In genomic region chr22:41619979-41620645, GRCh38 we compare ENCODE assay signal across 2 cellular contexts.
A peak's percentile ranks its signal among the peaks of the same experiment; 100 is the strongest.
TF ChIP-seq lines count a peak whose summit lies in the region.

No MANE protein-coding gene starts in this region.

TF ChIP-seq in GM12891, 5 proteins besides CTCF, POLR2A, EP300 and RAD21:
- no peak for TF ChIP-seq PAX5 (IDR thresholded peaks at IDR 0.05; ENCODE audit: insufficient read depth, low read length, severe bottlenecking)
- TF ChIP-seq POU2F2 (IDR thresholded peaks at IDR 0.05; ENCODE audit: low read depth, low read length) = no peak
- peak; percentile 1; the same call in 1 of the 2 replicates for TF ChIP-seq POLR2AphosphoS5 (IDR thresholded peaks at IDR 0.05; ENCODE audit: low read depth, low read length)
- TF ChIP-seq TAF1 (IDR thresholded peaks at IDR 0.05; ENCODE audit: low read depth, low read length) = no peak
- TF ChIP-seq SPI1 (IDR thresholded peaks at IDR 0.05; ENCODE audit: low read depth, low read length) = no peak

TF ChIP-seq in K562, 482 proteins besides CTCF, POLR2A, EP300 and RAD21:
- TF ChIP-seq U2AF1 (optimal IDR thresholded peaks at IDR 0.05; ENCODE audit: low read depth, low read length) (no peak), RBBP5 (IDR thresholded peaks at IDR 0.05; ENCODE audit: borderline replicate concordance, insufficient read depth, low read length, poor library complexity, severe bottlenecking) (peak; percentile 46), SIN3A (IDR thresholded peaks at IDR 0.05; ENCODE audit: borderline replicate concordance in 2 of 2, control insufficient read depth in 1 of 2, low read depth in 2 of 2, low read length in 2 of 2) (0 out of 4 replicates have a peak, but pooled peaks of 1 of the 2 experiments have one; percentile 8), ETV5 (CRISPR knock-in tag; IDR thresholded peaks at IDR 0.05; ENCODE audit: low read depth) (no peak), L3MBTL2 (IDR thresholded peaks at IDR 0.05) (peak; percentile 55), NFIC (IDR thresholded peaks at IDR 0.05) (peak; percentile 48), KDM5B (IDR thresholded peaks at IDR 0.05; ENCODE audit: insufficient replicate concordance, low read depth, low read length) (peak; percentile 5), EP400 (IDR thresholded peaks at IDR 0.05) (peak; percentile 41; the same call in 1 of the 2 replicates), MAZ (CRISPR knock-in tag; conservative IDR thresholded peaks at IDR 0.05 in 1 of 2, IDR thresholded peaks at IDR 0.05 in 1 of 2) (0 out of 4 replicates have a peak, but pooled peaks of 1 of the 2 experiments have one; percentile 19), ZFP1 (CRISPR knock-in tag; IDR thresholded peaks at IDR 0.05) (no peak), ZC3H4 (CRISPR knock-in tag; IDR thresholded peaks at IDR 0.05; ENCODE audit: borderline replicate concordance) (peak; percentile 91)
- TF ChIP-seq, protein P1, sequence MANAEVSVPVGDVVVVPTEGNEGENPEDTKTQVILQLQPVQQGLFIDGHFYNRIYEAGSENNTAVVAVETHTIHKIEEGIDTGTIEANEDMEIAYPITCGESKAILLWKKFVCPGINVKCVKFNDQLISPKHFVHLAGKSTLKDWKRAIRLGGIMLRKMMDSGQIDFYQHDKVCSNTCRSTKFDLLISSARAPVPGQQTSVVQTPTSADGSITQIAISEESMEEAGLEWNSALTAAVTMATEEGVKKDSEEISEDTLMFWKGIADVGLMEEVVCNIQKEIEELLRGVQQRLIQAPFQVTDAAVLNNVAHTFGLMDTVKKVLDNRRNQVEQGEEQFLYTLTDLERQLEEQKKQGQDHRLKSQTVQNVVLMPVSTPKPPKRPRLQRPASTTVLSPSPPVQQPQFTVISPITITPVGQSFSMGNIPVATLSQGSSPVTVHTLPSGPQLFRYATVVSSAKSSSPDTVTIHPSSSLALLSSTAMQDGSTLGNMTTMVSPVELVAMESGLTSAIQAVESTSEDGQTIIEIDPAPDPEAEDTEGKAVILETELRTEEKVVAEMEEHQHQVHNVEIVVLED (CRISPR knock-in tag; IDR thresholded peaks at IDR 0.05) = no peak
